ENCODE assay signal across 30 cellular contexts in genomic region chr14:104712881-104713734, GRCh38.
"Had no signal": no experiment of that assay in that cellular context is flagged by ENCODE, and none has a peak within 500 bp of the region (broad histone marks: within the 10 kb centered on the region; RNA-seq: fewer than 3 reads in every experiment).

No MANE protein-coding gene starts in this region.

- H3K79me2 ChIP-seq: hepatocyte had no signal

- H3K4me1 ChIP-seq: adrenal gland, body of pancreas, colonic mucosa had no signal

- H2AFZ ChIP-seq: hepatocyte had no signal

- H3K4me2 ChIP-seq: hepatocyte had no signal

- H3K4me3 ChIP-seq: adrenal gland, body of pancreas, cardiac muscle cell, colonic mucosa, esophagus squamous epithelium, gastroesophageal sphincter, heart right ventricle, hepatocyte had no signal

- DNase-seq: activated CD4-positive, alpha-beta memory T cell treated with anti-CD3 and anti-CD28 coated beads for 36 hours; activated CD4-positive, alpha-beta T cell treated with anti-CD3 and anti-CD28 coated beads for 36 hours; activated CD4-positive, alpha-beta T cell treated with anti-CD3 and anti-CD28 coated beads, Interleukin-2, amount 10 ng/mL, durations not matched to agents 24 days and 14 days; activated CD4-positive, CD25-positive, alpha-beta regulatory T cell; activated CD4-positive, CD25-positive, alpha-beta regulatory T cell treated with anti-CD3 and anti-CD28 coated beads, Interleukin-2, amount 50 U/mL, for 72 hours; activated CD8-positive, alpha-beta memory T cell treated with anti-CD3 and anti-CD28 coated beads, Interleukin-2, amount 10 ng/mL, durations not matched to agents 7 days and 5 days; activated CD8-positive, alpha-beta memory T cell treated with anti-CD3 and anti-CD28 coated beads, Interleukin-2, amount 50 U/mL, for 4 hours; activated CD8-positive, alpha-beta T cell treated with anti-CD3 and anti-CD28 coated beads, Interleukin-2, amount 10 ng/mL, durations not matched to agents 7 days and 5 days; activated effector memory CD4-positive, alpha-beta T cell treated with anti-CD3 and anti-CD28 coated beads, Interleukin-2, amount 50 U/mL, for 16 hours; activated naive CD4-positive, alpha-beta T cell treated with anti-CD3 and anti-CD28 coated beads for 36 hours; activated naive CD8-positive, alpha-beta T cell treated with anti-CD3 and anti-CD28 coated beads for 36 hours; activated naive CD8-positive, alpha-beta T cell treated with anti-CD3 and anti-CD28 coated beads, Interleukin-2, amount 50 U/mL, for 24 hours; activated T-cell treated with anti-CD3 and anti-CD28 coated beads, Interleukin-2, amount 50 U/mL, for 1 hour; activated T-cell treated with anti-CD3 and anti-CD28 coated beads, Interleukin-2, amount 50 U/mL, for 48 hours; adrenal gland; amygdala; aorta; body of pancreas; central memory CD4-positive, alpha-beta T cell; cerebellar nuclear complex; colonic mucosa; effector CD8-positive, alpha-beta T cell; esophagus squamous epithelium; foreskin melanocyte; heart right ventricle; T1000 had no signal

- ATAC-seq: activated CD4-positive, alpha-beta T cell treated with anti-CD3 and anti-CD28 coated beads for 36 hours; activated CD8-positive, alpha-beta memory T cell treated with anti-CD3 and anti-CD28 coated beads, Interleukin-2, amount 10 ng/mL, durations not matched to agents 7 days and 5 days; activated CD8-positive, alpha-beta T cell treated with anti-CD3 and anti-CD28 coated beads, Interleukin-2, amount 10 ng/mL, durations not matched to agents 7 days and 5 days; activated naive CD8-positive, alpha-beta T cell treated with anti-CD3 and anti-CD28 coated beads, Interleukin-2, amount 50 U/mL, for 24 hours; body of pancreas; gastroesophageal sphincter; heart right ventricle had no signal

- H3K27ac ChIP-seq: adrenal gland, body of pancreas, cardiac muscle cell, colonic mucosa, epithelial cell of prostate, esophagus squamous epithelium, gastroesophageal sphincter, heart right ventricle, hepatocyte had no signal

- H3K9me3 ChIP-seq: adrenal gland, body of pancreas, colonic mucosa, esophagus squamous epithelium, gastroesophageal sphincter, heart right ventricle had no signal

- H3K27me3 ChIP-seq: adrenal gland, body of pancreas, cardiac muscle cell, colonic mucosa, esophagus squamous epithelium, gastroesophageal sphincter, heart right ventricle, hepatocyte had no signal
